In genomic region chr10:71708301-71708703, GRCh38 we compare ENCODE assay signal across 8 cellular contexts. TPM values are rescaled to one million over a fixed set of nuclear protein-coding genes. Genes with fewer than 3 reads are reported as not detected.
DNase-seq lines count a peak whose midpoint lies in the region; ATAC-seq, FAIRE-seq and TF ChIP-seq lines count a peak whose summit lies in the region.

No MANE protein-coding gene starts in this region.

- TF ChIP-seq CTCF in Caco-2 (IDR thresholded peaks at IDR 0.05; ENCODE audit: insufficient read depth in 1 of 2, low read depth in 1 of 2, low read length in 1 of 2, severe bottlenecking in 1 of 2, unreplicated experiment in 1 of 2) (peak; percentile 97 to 98), cardiac fibroblast (IDR thresholded peaks at IDR 0.05; ENCODE audit: low read depth, low read length) (peak; percentile 89), kidney (IDR thresholded peaks at IDR 0.05; ENCODE audit: borderline replicate concordance, extremely low read depth, insufficient read depth) (peak; percentile 68)

- no peak for TF ChIP-seq EP300 in Ishikawa (IDR thresholded peaks at IDR 0.05; ENCODE audit: borderline replicate concordance)

- no peak overlapping the region for H3K4me3 Mint-ChIP-seq in Caco-2 (ENCODE audit: unreplicated experiment)

- H3K4me1 ChIP-seq in Caco-2 (0 out of 2 replicates have a peak, but pooled peaks cover under 1% of the 10 kb centered on the region), kidney (ENCODE audit: control insufficient read depth in 1 of 2, insufficient read depth in 1 of 2, low read depth in 1 of 2, low read length in 2 of 2) (peaks cover 4 to 12% of the 10 kb centered on the region in 2 donors)

- no peaks in the 10 kb centered on the region for H3K27me3 Mint-ChIP-seq in Caco-2 (ENCODE audit: insufficient read depth, unreplicated experiment)

- no peak overlapping the region for H3K27ac ChIP-seq in kidney (ENCODE audit: low read depth in 2 of 2, low read length in 2 of 2)

- no TSS peak for BruUV-seq in Caco-2 (replicated peaks; lab: Mats Ljungman, UMichigan)

- POLR2A ChIA-PET in Caco-2 (lab: Charles Lee): no interaction called here

- H3K27ac Mint-ChIP-seq in Caco-2 (ENCODE audit: unreplicated experiment): peak overlapping the region; percentile 2

- H3K36me3 Mint-ChIP-seq in Caco-2 (ENCODE audit: insufficient read depth, unreplicated experiment): no peaks in the 10 kb centered on the region

- no peaks in the 10 kb centered on the region for H3K9me3 Mint-ChIP-seq in Caco-2 (ENCODE audit: unreplicated experiment)

- H3K9ac ChIP-seq in kidney (ENCODE audit: low read length in 2 of 2): no peak overlapping the region

- FAIRE-seq in kidney (lab: Jason Lieb, UNC): no peak

- H3K4me1 Mint-ChIP-seq in Caco-2 (ENCODE audit: low read depth, unreplicated experiment): no peaks in the 10 kb centered on the region

- TF ChIP-seq RAD21 in Ishikawa (IDR thresholded peaks at IDR 0.05; ENCODE audit: low read depth): peak; percentile 95

- H3K36me3 ChIP-seq in Caco-2 (ENCODE audit: control insufficient read depth, insufficient read depth, low read length) (no peaks in the 10 kb centered on the region), kidney (ENCODE audit: control insufficient read depth in 1 of 2, insufficient read depth in 2 of 2, low read length in 2 of 2) (no peaks in the 10 kb centered on the region)

- no peaks in the 10 kb centered on the region for H3K27me3 ChIP-seq in Caco-2 (replicated peaks; ENCODE audit: control insufficient read depth, insufficient read depth, low read length)

- intact Hi-C loops in Caco-2 (cut with micrococcal nuclease; ENCODE audit: unreplicated experiment) (loop anchor here (1.0 to 5.0 kb wide), 4 partner anchors 104 to 394 kb away; no protein-coding TSS in a partner anchor), kidney (cut with DNase I) (no loop called here)

- ATAC-seq in HG03378 (IDR thresholded peaks at IDR 0.05; ENCODE audit: unreplicated experiment): no peak

- no peak overlapping the region for H3K4me3 ChIP-seq in Caco-2 (ENCODE audit: low read depth, low read length)
- H3K4me3 ChIP-seq in cardiac fibroblast (replicated peaks in 1 of 2; ENCODE audit: low read depth in 2 of 2, low read length in 2 of 2): no peak overlapping the region
- H3K4me3 ChIP-seq in kidney (ENCODE audit: low read length in 2 of 2): no peak overlapping the region

- CTCF ChIA-PET in Caco-2 (lab: Charles Lee): interaction anchor here (0.5 to 4.8 kb wide), 30 partner anchors 8 to 1627 kb away, joined by 3 to 56 read pairs (median 5); partner anchors contain the start of genes C10orf105, PSAP, SLC29A3 and VSIR

- DNase-seq in Caco-2: peak; percentile 76 to 88
- DNase-seq in activated CD4-positive, CD25-positive, alpha-beta regulatory T cell (lab: John Stamatoyannopoulos, UW): peak; percentile 26 to 54 (median 34)
- peak; percentile 43 to 48 for DNase-seq in cardiac fibroblast (ENCODE audit: low read depth in 2 of 2)
- no peak for DNase-seq in kidney
- peak; percentile 60 to 68 for DNase-seq in stimulated activated CD4-positive, alpha-beta T cell treated with anti-CD3 and anti-CD28 coated beads, Interleukin-4, amount 100 ng/mL, for 48 hours (ENCODE audit: low read depth in 2 of 2)
- no peak for DNase-seq in COLO829 (ENCODE audit: low spot score)

- no peaks in the 10 kb centered on the region for H3K9me3 ChIP-seq in Caco-2
- H3K9me3 ChIP-seq in kidney (ENCODE audit: control insufficient read depth in 1 of 2, low read length in 2 of 2): no peaks in the 10 kb centered on the region

TF ChIP-seq in Ishikawa, 13 proteins besides CTCF, POLR2A, EP300 and RAD21:
- TF ChIP-seq TCF12 (IDR thresholded peaks at IDR 0.05; ENCODE audit: low read depth): no peak
- TF ChIP-seq CREB1 (IDR thresholded peaks at IDR 0.05; ENCODE audit: low read depth): no peak
- TF ChIP-seq ZBTB7A (IDR thresholded peaks at IDR 0.05; ENCODE audit: low read depth): peak; percentile 96
- TF ChIP-seq CEBPB (IDR thresholded peaks at IDR 0.05): no peak
- no peak for TF ChIP-seq MAX (IDR thresholded peaks at IDR 0.05)
TF ChIP-seq in Ishikawa: peak in this region for 1.

RNA-seq across cellular contexts. Expression of gene C10orf105, which starts 11.3 kb away (rescaled TPM):
- total RNA-seq in Caco-2 (2022) (not detected in 2 replicates), kidney (0.35 TPM)
- polyA plus RNA-seq in kidney (ENCODE audit: insufficient read depth, low read depth, low replicate concordance): not detected

Comparison
In these comparisons a context has a peak if more than half of its experiments do, and no peak if none do; other contexts are left out.
1. DNase-seq: peak in Caco-2 (2 of 2), activated CD4-positive, CD25-positive, alpha-beta regulatory T cell (4 of 4), cardiac fibroblast (2 of 2) and stimulated activated CD4-positive, alpha-beta T cell treated with anti-CD3 and anti-CD28 coated beads, Interleukin-4, amount 100 ng/mL, for 48 hours (2 of 2); none in kidney (single experiment) and COLO829 (single experiment).
2. Peak in every context shown above with its lines, with median percentiles within 50 percentile points of each other: CTCF ChIP-seq.